Comparison of ENCODE assay signal across 1 cellular context in the genomic region with DNA sequence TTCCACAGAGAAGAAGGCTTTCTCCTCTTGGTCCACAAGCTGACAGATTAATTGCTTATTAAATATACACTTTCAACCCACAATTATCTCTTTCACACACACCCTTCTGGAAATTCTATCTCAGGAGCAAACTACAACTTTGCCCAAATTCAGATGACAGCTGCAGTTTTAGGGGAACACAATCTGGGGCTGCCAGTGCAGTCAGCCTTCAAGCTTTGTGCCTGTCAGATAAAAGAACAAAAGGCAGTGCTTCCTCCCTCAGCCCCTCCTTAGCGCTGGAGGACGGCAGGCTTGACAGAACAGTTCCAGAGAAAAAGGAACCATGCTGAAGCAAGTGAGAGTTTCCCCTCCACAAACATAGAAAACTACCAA.
TF ChIP-seq lines count a peak whose summit lies in the region.

No MANE protein-coding gene starts in this region.

TF ChIP-seq in K562, 482 proteins besides CTCF, POLR2A, EP300 and RAD21 (continued from another document):
- no peak for TF ChIP-seq ZHX1 (conservative IDR thresholded peaks at IDR 0.05; ENCODE audit: low read length)
- TF ChIP-seq, protein P1, sequence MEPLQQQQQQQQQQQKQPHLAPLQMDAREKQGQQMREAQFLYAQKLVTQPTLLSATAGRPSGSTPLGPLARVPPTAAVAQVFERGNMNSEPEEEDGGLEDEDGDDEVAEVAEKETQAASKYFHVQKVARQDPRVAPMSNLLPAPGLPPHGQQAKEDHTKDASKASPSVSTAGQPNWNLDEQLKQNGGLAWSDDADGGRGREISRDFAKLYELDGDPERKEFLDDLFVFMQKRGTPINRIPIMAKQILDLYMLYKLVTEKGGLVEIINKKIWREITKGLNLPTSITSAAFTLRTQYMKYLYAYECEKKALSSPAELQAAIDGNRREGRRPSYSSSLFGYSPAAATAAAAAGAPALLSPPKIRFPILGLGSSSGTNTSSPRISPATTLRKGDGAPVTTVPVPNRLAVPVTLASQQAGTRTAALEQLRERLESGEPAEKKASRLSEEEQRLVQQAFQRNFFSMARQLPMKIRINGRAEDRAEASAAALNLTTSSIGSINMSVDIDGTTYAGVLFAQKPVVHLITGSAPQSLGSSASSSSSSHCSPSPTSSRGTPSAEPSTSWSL (CRISPR knock-in tag; IDR thresholded peaks at IDR 0.05; ENCODE audit: borderline replicate concordance): no peak
